2 cellular contexts compared by ENCODE assay signal in the genomic region with DNA sequence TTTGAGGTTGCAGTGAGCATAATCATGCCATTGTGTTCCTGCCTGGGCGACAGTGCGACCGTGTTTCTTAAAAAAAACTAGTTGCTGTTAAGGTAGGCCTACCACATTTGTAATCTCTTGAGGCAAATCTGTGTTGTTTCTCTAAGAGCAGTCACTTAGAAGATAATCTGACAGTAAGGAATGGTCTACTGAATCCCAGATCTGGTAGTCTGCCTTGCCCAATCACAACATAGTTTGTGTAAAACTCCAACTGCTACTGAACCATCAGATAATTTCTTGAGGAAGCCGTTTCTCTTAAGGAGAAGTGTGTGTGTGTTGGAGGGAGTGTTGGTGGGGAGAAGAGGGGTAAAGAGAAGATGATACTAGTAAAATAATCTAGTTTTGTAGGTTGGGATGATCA.
A peak's percentile ranks its signal among the peaks of the same experiment; 100 is the strongest.
TF ChIP-seq lines count a peak whose summit lies in the region.

No MANE protein-coding gene starts in this region.

TF ChIP-seq in HepG2, 621 proteins besides CTCF, POLR2A, EP300 and RAD21:
- no peak for TF ChIP-seq SMYD3 (CRISPR knock-in tag; IDR thresholded peaks at IDR 0.05)
- TF ChIP-seq ZFP36L2 (CRISPR knock-in tag; IDR thresholded peaks at IDR 0.05) = no peak
- no peak for TF ChIP-seq ZNF530 (CRISPR knock-in tag; IDR thresholded peaks at IDR 0.05; ENCODE audit: low read depth)
- no peak for TF ChIP-seq ISX (CRISPR knock-in tag; conservative IDR thresholded peaks at IDR 0.05)
- no peak for TF ChIP-seq MYC (CRISPR knock-in tag; IDR thresholded peaks at IDR 0.05; ENCODE audit: borderline replicate concordance)
- TF ChIP-seq ZBTB7A (CRISPR knock-in tag; IDR thresholded peaks at IDR 0.05) = no peak
- TF ChIP-seq SRY (CRISPR knock-in tag; IDR thresholded peaks at IDR 0.05) = no peak
- TF ChIP-seq TBL1XR1 (IDR thresholded peaks at IDR 0.05; ENCODE audit: borderline replicate concordance, low read length, partially characterized antibody) = no peak
- TF ChIP-seq ZSCAN30 (CRISPR knock-in tag; IDR thresholded peaks at IDR 0.05) = no peak

TF ChIP-seq in GM12878, 131 proteins besides CTCF, POLR2A, EP300 and RAD21:
- TF ChIP-seq ESRRA (IDR thresholded peaks at IDR 0.05; ENCODE audit: low read length) = no peak
- TF ChIP-seq, protein P1, sequence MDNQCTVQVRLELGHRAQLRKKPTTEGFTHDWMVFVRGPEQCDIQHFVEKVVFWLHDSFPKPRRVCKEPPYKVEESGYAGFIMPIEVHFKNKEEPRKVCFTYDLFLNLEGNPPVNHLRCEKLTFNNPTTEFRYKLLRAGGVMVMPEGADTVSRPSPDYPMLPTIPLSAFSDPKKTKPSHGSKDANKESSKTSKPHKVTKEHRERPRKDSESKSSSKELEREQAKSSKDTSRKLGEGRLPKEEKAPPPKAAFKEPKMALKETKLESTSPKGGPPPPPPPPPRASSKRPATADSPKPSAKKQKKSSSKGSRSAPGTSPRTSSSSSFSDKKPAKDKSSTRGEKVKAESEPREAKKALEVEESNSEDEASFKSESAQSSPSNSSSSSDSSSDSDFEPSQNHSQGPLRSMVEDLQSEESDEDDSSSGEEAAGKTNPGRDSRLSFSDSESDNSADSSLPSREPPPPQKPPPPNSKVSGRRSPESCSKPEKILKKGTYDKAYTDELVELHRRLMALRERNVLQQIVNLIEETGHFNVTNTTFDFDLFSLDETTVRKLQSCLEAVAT (IDR thresholded peaks at IDR 0.05) = 0 out of 2 replicates have a peak, but pooled peaks have one; percentile 38
- TF ChIP-seq EZH2 (IDR thresholded peaks at IDR 0.05; ENCODE audit: borderline replicate concordance, control insufficient read depth, low read depth, low read length) = no peak
- TF ChIP-seq MTA2 (IDR thresholded peaks at IDR 0.05; ENCODE audit: low read depth) = no peak
- TF ChIP-seq PML (IDR thresholded peaks at IDR 0.05; ENCODE audit: low read length) = no peak
- TF ChIP-seq CHD4 (IDR thresholded peaks at IDR 0.05) = no peak
- TF ChIP-seq FOXK2 (IDR thresholded peaks at IDR 0.05) = no peak
- TF ChIP-seq MEF2A (IDR thresholded peaks at IDR 0.05; ENCODE audit: insufficient read depth, low read depth, low read length) = no peak
- TF ChIP-seq ZBTB33 (IDR thresholded peaks at IDR 0.05) = no peak
- 0 out of 2 replicates have a peak, but pooled peaks have one; percentile 32 for TF ChIP-seq NBN (IDR thresholded peaks at IDR 0.05)
- TF ChIP-seq DPF2 (IDR thresholded peaks at IDR 0.05) = no peak
- TF ChIP-seq, protein P2, sequence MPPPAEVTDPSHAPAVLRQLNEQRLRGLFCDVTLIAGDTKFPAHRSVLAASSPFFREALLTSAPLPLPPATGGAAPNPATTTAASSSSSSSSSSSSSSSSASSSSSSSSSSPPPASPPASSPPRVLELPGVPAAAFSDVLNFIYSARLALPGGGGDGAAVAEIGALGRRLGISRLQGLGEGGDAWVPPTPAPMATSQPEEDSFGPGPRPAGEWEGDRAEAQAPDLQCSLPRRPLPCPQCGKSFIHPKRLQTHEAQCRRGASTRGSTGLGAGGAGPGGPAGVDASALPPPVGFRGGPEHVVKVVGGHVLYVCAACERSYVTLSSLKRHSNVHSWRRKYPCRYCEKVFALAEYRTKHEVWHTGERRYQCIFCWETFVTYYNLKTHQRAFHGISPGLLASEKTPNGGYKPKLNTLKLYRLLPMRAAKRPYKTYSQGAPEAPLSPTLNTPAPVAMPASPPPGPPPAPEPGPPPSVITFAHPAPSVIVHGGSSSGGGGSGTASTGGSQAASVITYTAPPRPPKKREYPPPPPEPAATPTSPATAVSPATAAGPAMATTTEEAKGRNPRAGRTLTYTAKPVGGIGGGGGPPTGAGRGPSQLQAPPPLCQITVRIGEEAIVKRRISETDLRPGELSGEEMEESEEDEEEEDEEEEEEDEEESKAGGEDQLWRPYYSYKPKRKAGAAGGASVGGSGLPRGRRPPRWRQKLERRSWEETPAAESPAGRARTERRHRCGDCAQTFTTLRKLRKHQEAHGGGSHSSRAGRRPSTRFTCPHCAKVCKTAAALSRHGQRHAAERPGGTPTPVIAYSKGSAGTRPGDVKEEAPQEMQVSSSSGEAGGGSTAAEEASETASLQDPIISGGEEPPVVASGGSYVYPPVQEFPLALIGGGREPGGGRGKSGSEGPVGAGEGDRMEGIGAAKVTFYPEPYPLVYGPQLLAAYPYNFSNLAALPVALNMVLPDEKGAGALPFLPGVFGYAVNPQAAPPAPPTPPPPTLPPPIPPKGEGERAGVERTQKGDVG (CRISPR knock-in tag; IDR thresholded peaks at IDR 0.05) = no peak
- TF ChIP-seq BMI1 (IDR thresholded peaks at IDR 0.05; ENCODE audit: borderline replicate concordance) = 0 out of 2 replicates have a peak, but pooled peaks have one; percentile 21
